In the genomic region with DNA sequence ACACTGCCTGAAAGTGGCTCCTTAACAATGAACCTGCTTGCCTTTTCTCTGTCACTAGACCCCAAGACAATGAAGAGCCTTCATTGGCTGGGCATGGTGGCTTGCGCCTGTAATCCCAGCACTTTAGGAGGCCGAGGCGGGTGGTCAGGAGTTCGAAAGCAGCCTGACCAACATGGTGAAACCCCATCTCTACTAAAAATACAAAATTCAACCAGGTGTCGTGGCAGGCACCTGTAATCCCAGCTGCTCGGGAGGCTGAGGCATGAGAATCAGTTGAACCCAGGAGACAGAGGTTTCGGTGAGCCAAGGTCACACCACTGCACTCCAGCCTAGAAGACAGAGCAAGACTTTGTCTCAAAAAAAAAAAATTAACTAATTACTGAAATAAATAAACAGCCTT, we compare ENCODE assay signal across 1 cellular context.
TF ChIP-seq lines count a peak whose summit lies in the region.

No MANE protein-coding gene starts in this region.

TF ChIP-seq in HEK293, 187 proteins besides CTCF, POLR2A, EP300 and RAD21 (continued from another document):
- TF ChIP-seq, protein P1, sequence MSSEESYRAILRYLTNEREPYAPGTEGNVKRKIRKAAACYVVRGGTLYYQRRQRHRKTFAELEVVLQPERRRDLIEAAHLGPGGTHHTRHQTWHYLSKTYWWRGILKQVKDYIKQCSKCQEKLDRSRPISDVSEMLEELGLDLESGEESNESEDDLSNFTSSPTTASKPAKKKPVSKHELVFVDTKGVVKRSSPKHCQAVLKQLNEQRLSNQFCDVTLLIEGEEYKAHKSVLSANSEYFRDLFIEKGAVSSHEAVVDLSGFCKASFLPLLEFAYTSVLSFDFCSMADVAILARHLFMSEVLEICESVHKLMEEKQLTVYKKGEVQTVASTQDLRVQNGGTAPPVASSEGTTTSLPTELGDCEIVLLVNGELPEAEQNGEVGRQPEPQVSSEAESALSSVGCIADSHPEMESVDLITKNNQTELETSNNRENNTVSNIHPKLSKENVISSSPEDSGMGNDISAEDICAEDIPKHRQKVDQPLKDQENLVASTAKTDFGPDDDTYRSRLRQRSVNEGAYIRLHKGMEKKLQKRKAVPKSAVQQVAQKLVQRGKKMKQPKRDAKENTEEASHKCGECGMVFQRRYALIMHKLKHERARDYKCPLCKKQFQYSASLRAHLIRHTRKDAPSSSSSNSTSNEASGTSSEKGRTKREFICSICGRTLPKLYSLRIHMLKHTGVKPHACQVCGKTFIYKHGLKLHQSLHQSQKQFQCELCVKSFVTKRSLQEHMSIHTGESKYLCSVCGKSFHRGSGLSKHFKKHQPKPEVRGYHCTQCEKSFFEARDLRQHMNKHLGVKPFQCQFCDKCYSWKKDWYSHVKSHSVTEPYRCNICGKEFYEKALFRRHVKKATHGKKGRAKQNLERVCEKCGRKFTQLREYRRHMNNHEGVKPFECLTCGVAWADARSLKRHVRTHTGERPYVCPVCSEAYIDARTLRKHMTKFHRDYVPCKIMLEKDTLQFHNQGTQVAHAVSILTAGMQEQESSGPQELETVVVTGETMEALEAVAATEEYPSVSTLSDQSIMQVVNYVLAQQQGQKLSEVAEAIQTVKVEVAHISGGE (tag by site-specific recombination; conservative IDR thresholded peaks at IDR 0.05; ENCODE audit: low read depth): no peak
- TF ChIP-seq ZNF585B (tag by site-specific recombination; IDR thresholded peaks at IDR 0.05) (no peak), ZNF184 (tag by site-specific recombination; IDR thresholded peaks at IDR 0.05) (no peak), GFI1B (tag by site-specific recombination; IDR thresholded peaks at IDR 0.05) (no peak)
- TF ChIP-seq, protein P2, sequence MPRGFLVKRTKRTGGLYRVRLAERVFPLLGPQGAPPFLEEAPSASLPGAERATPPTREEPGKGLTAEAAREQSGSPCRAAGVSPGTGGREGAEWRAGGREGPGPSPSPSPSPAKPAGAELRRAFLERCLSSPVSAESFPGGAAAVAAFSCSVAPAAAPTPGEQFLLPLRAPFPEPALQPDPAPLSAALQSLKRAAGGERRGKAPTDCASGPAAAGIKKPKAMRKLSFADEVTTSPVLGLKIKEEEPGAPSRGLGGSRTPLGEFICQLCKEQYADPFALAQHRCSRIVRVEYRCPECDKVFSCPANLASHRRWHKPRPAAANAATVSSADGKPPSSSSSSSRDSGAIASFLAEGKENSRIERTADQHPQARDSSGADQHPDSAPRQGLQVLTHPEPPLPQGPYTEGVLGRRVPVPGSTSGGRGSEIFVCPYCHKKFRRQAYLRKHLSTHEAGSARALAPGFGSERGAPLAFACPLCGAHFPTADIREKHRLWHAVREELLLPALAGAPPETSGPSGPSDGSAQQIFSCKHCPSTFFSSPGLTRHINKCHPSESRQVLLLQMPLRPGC (tag by site-specific recombination; IDR thresholded peaks at IDR 0.05): no peak
